In genomic region chr3:9224490-9224889, GRCh38 we compare ENCODE assay signal across 9 cellular contexts. TPM values are rescaled to one million over a fixed set of nuclear protein-coding genes. Genes with fewer than 3 reads are reported as not detected.
DNase-seq lines count a peak whose midpoint lies in the region.
"Had no signal": no experiment of that assay in that cellular context is flagged by ENCODE, and none has a peak within 500 bp of the region (broad histone marks: within the 10 kb centered on the region; RNA-seq: fewer than 3 reads in every experiment).

No MANE protein-coding gene starts in this region.

- CTCF ChIA-PET in activated CD4-positive, alpha-beta T cell treated with anti-CD3 and anti-CD28 coated beads, Interleukin-2, amount 10 ng/mL, durations not matched to agents 7 days and 5 days (lab: Charles Lee): interaction anchor here (1.1 to 1.2 kb wide), 2 partner anchors 25 to 96 kb away, joined by 3 read pairs; partner anchors contain the start of gene SRGAP3

- DNase-seq in activated CD4-positive, alpha-beta T cell treated with anti-CD3 and anti-CD28 coated beads, Interleukin-2, amount 10 ng/mL, durations not matched to agents 7 days and 5 days: peak; percentile 28
- DNase-seq in activated CD4-positive, alpha-beta T cell treated with anti-CD3 and anti-CD28 coated beads for 1 hour: no peak
- DNase-seq in HCEC 1CT (peak; percentile 2), MV-4-11 (lab: John Stamatoyannopoulos, UW) (peak; percentile 75), occipital lobe (lab: John Stamatoyannopoulos, UW) (peak; percentile 18), NCI-H1105 (lab: John Stamatoyannopoulos, UW) (no peak), mucosa of gallbladder (ENCODE audit: low spot score) (no peak), NCI-H1694 (lab: John Stamatoyannopoulos, UW) (no peak)
- DNase-seq: transverse colon had no signal

- H3K4me1 Mint-ChIP-seq in activated CD4-positive, alpha-beta T cell treated with anti-CD3 and anti-CD28 coated beads, Interleukin-2, amount 10 ng/mL, durations not matched to agents 7 days and 5 days: peaks cover 29% of the 10 kb centered on the region

- H3K9me3 Mint-ChIP-seq in activated CD4-positive, alpha-beta T cell treated with anti-CD3 and anti-CD28 coated beads, Interleukin-2, amount 10 ng/mL, durations not matched to agents 7 days and 5 days: no peaks in the 10 kb centered on the region

- H3K27me3 Mint-ChIP-seq in activated CD4-positive, alpha-beta T cell treated with anti-CD3 and anti-CD28 coated beads, Interleukin-2, amount 10 ng/mL, durations not matched to agents 7 days and 5 days: peaks cover 2% of the 10 kb centered on the region

- POLR2A ChIA-PET in activated CD4-positive, alpha-beta T cell treated with anti-CD3 and anti-CD28 coated beads, Interleukin-2, amount 10 ng/mL, durations not matched to agents 7 days and 5 days (lab: Charles Lee): no interaction called here

- no peaks in the 10 kb centered on the region for H3K36me3 Mint-ChIP-seq in activated CD4-positive, alpha-beta T cell treated with anti-CD3 and anti-CD28 coated beads, Interleukin-2, amount 10 ng/mL, durations not matched to agents 7 days and 5 days (ENCODE audit: low read depth)

- H3K4me3 Mint-ChIP-seq in activated CD4-positive, alpha-beta T cell treated with anti-CD3 and anti-CD28 coated beads, Interleukin-2, amount 10 ng/mL, durations not matched to agents 7 days and 5 days: no peak overlapping the region

- H3K27ac Mint-ChIP-seq in activated CD4-positive, alpha-beta T cell treated with anti-CD3 and anti-CD28 coated beads, Interleukin-2, amount 10 ng/mL, durations not matched to agents 7 days and 5 days: peak overlapping the region; percentile 7

RNA-seq across cellular contexts. Expression of gene SRGAP3, which starts 25.0 kb away (rescaled TPM):
- 1 to 10 TPM; 3.2 to 4.0 TPM for total RNA-seq in activated CD4-positive, alpha-beta T cell treated with anti-CD3 and anti-CD28 coated beads, Interleukin-2, amount 10 ng/mL, durations not matched to agents 7 days and 5 days
- total RNA-seq in occipital lobe (89.5 TPM), mucosa of gallbladder (7.8 TPM)

Comparison
In these comparisons a context has a peak if more than half of its experiments do, and no peak if none do; other contexts are left out.
1. DNase-seq: peak in activated CD4-positive, alpha-beta T cell treated with anti-CD3 and anti-CD28 coated beads, Interleukin-2, amount 10 ng/mL, durations not matched to agents 7 days and 5 days (single experiment), HCEC 1CT (single experiment), MV-4-11 (single experiment) and occipital lobe (single experiment); none in activated CD4-positive, alpha-beta T cell treated with anti-CD3 and anti-CD28 coated beads for 1 hour (single experiment), NCI-H1105 (single experiment), mucosa of gallbladder (single experiment) and NCI-H1694 (single experiment).
2. RNA of gene SRGAP3, which starts 25.0 kb away (total RNA-seq): 89.5 TPM in occipital lobe (single experiment); 7.8 TPM in mucosa of gallbladder (single experiment) and 3.2 to 4.0 TPM in activated CD4-positive, alpha-beta T cell treated with anti-CD3 and anti-CD28 coated beads, Interleukin-2, amount 10 ng/mL, durations not matched to agents 7 days and 5 days; every median in the first group is over 10 times any median in the second.